In genomic region chr3:123068227-123069020, GRCh38 we compare ENCODE assay signal across 8 cellular contexts. TPM values are rescaled to one million over a fixed set of nuclear protein-coding genes. Genes with fewer than 3 reads are reported as not detected.
DNase-seq lines count a peak whose midpoint lies in the region; ATAC-seq and TF ChIP-seq lines count a peak whose summit lies in the region.

No MANE protein-coding gene starts in this region.

- H3K4me3 ChIP-seq in GM23338, result peak overlapping the region; percentile 95
- H3K4me3 ChIP-seq in fibroblast of the aortic adventitia (ENCODE audit: low read depth, low read length), result peak overlapping the region; percentile 95
- peak overlapping the region; percentile 96 for H3K4me3 ChIP-seq in skeletal muscle cell (ENCODE audit: low read depth, low read length)

- peaks cover 13% of the 10 kb centered on the region; the same call in 2 of the 3 replicates for H3K9me3 Mint-ChIP-seq in GM23338

- H3K27me3 ChIP-seq in GM23338 (ENCODE audit: insufficient read depth), result peaks cover 20% of the 10 kb centered on the region

- peaks cover 22% of the 10 kb centered on the region for H3K27me3 Mint-ChIP-seq in GM23338 (ENCODE audit: insufficient read depth, low read depth, poor library complexity)

- H3K9me2 ChIP-seq in GM23338 (ENCODE audit: insufficient read depth), result no peaks in the 10 kb centered on the region

- POLR2A ChIA-PET in RWPE1 (lab: Yijun Ruan, JAX; ENCODE audit: low non-redundant PET), result no interaction called here

- no peaks in the 10 kb centered on the region; the same call in 2 of the 3 replicates for H3K36me3 Mint-ChIP-seq in GM23338 (ENCODE audit: low read depth)

- TF ChIP-seq CTCF in GM23338 (conservative IDR thresholded peaks at IDR 0.05; ENCODE audit: low read depth in 2 of 2) (0 out of 4 replicates have a peak, but pooled peaks have one; percentile 11 to 14), RWPE1 (conservative IDR thresholded peaks at IDR 0.05; ENCODE audit: low read depth) (no peak), fibroblast of the aortic adventitia (IDR thresholded peaks at IDR 0.05; ENCODE audit: insufficient read depth, low read length) (no peak)

- CTCF ChIA-PET in RWPE1 (lab: Yijun Ruan, JAX), result interaction anchor here (0.6 to 1.4 kb wide), 4 partner anchors 41 to 582 kb away, joined by 3 to 6 read pairs (median 5); partner anchors contain the start of gene SEMA5B

- H3K4me1 Mint-ChIP-seq in GM23338, result peaks cover 40% of the 10 kb centered on the region

- peak overlapping the region; percentile 85 for H3K4me3 Mint-ChIP-seq in GM23338

- H3F3A ChIP-seq in GM23338 (replicated peaks; ENCODE audit: low read depth), result no peaks in the 10 kb centered on the region

- H3K4me1 ChIP-seq in GM23338 (ENCODE audit: insufficient read depth), result peaks cover 17% of the 10 kb centered on the region

- H3K4me2 ChIP-seq in GM23338, result peak overlapping the region; percentile 99

- H4K20me1 ChIP-seq in GM23338 (replicated peaks; ENCODE audit: insufficient read depth), result peaks cover 18% of the 10 kb centered on the region

- H3K27ac Mint-ChIP-seq in GM23338, result no peak overlapping the region

- DNase-seq in GM23338 (ENCODE audit: low spot score) (peak; percentile 82), RWPE1 (ENCODE audit: low spot score) (peak; percentile 57), fibroblast of the aortic adventitia (ENCODE audit: low read depth) (peak; percentile 29), skeletal muscle cell (ENCODE audit: low read depth) (no peak), mucosa of gallbladder (ENCODE audit: low spot score) (no peak), NCI-H345 treated with DMSO at 0.1 percent for 48 hours (lab: John Stamatoyannopoulos, UW; ENCODE audit: unreplicated experiment) (no peak)
- DNase-seq in effector CD8-positive, alpha-beta T cell (lab: John Stamatoyannopoulos, UW), result no peak

- peak; percentile 42 for ATAC-seq in GM23338
- ATAC-seq in GM19455 (IDR thresholded peaks at IDR 0.05; ENCODE audit: unreplicated experiment), result no peak

- peaks cover 61% of the 10 kb centered on the region for H3K79me2 ChIP-seq in GM23338 (replicated peaks; ENCODE audit: insufficient read depth)

- H3K36me3 ChIP-seq in GM23338 (ENCODE audit: insufficient read depth), result no peaks in the 10 kb centered on the region

- H2AFZ ChIP-seq in GM23338, result peak overlapping the region; percentile 80; the same call in 1 of the 2 replicates

- H3K27ac ChIP-seq in GM23338 (ENCODE audit: low read depth), result no peak overlapping the region; the same call in 1 of the 2 replicates
- peak overlapping the region; percentile 82 for H3K27ac ChIP-seq in RWPE1

TF ChIP-seq in GM23338, 12 proteins besides CTCF, POLR2A, EP300 and RAD21:
- TF ChIP-seq JUNB (IDR thresholded peaks at IDR 0.05; ENCODE audit: unreplicated experiment) (no peak), POLR2AphosphoS5 (IDR thresholded peaks at IDR 0.05; ENCODE audit: low read depth) (0 out of 2 replicates have a peak, but pooled peaks have one; percentile 12)

RNA-seq across cellular contexts. Expression of gene PDIA5, which starts 1.6 kb away (rescaled TPM):
- 26.4 and 28.1 TPM in 2 replicates for total RNA-seq in GM23338 (2014; rRNA removed; shearing (Covaris generic))
- polyA plus RNA-seq in GM23338 (2016; fragmentation: Nextera tagmentation; extraction: Ambion mirVana), result 22.9 and 23.2 TPM in 2 replicates
- total RNA-seq in fibroblast of the aortic adventitia (ENCODE audit: low replicate concordance), result 43.9 and 59.1 TPM in 2 replicates
- 49.3 TPM for total RNA-seq in mucosa of gallbladder

RNA-seq across cellular contexts. Expression of gene SEMA5B, which starts 40.9 kb away (rescaled TPM):
- total RNA-seq in GM23338 (2014; rRNA removed; shearing (Covaris generic)), result 25.4 and 26.8 TPM in 2 replicates
- polyA plus RNA-seq in GM23338 (2016; fragmentation: Nextera tagmentation; extraction: Ambion mirVana), result 8.0 and 11.0 TPM in 2 replicates
- 0.18 and 0.41 TPM in 2 replicates for total RNA-seq in fibroblast of the aortic adventitia (ENCODE audit: low replicate concordance)
- 1.7 TPM for total RNA-seq in mucosa of gallbladder

Comparison
In these comparisons a context has a peak if more than half of its experiments do, and no peak if none do; other contexts are left out.
1. DNase-seq: peak in GM23338 (single experiment), RWPE1 (single experiment) and fibroblast of the aortic adventitia (single experiment); none in skeletal muscle cell (single experiment), mucosa of gallbladder (single experiment), effector CD8-positive, alpha-beta T cell (single experiment) and NCI-H345 treated with DMSO at 0.1 percent for 48 hours (single experiment).
2. CTCF ChIP-seq: peak in GM23338 (2 of 2); none in RWPE1 (single experiment) and fibroblast of the aortic adventitia (single experiment).
3. Peak in every context shown above with its lines, with median percentiles within 50 percentile points of each other: H3K4me3 ChIP-seq.